In genomic region chrX:40173662-40174593, GRCh38 we compare ENCODE assay signal across 9 cellular contexts.
DNase-seq lines count a peak whose midpoint lies in the region; ATAC-seq and TF ChIP-seq lines count a peak whose summit lies in the region.
"Had no signal": no experiment of that assay in that cellular context is flagged by ENCODE, and none has a peak within 500 bp of the region (broad histone marks: within the 10 kb centered on the region; RNA-seq: fewer than 3 reads in every experiment).

No MANE protein-coding gene starts in this region.

- TF ChIP-seq CTCF in activated B cell treated with CpG ODN at 0.5 μM for 24 hours (IDR thresholded peaks at IDR 0.05) = no peak
- TF ChIP-seq CTCF in natural killer cell (IDR thresholded peaks at IDR 0.05) = no peak
- no peak for TF ChIP-seq CTCF in upper lobe of right lung (IDR thresholded peaks at IDR 0.05)

- H3K9me3 Mint-ChIP-seq in activated B cell treated with CpG ODN at 0.5 μM for 24 hours (no peaks in the 10 kb centered on the region), natural killer cell (no peaks in the 10 kb centered on the region)

- H3K27me3 ChIP-seq in Karpas-422 (ENCODE audit: low read length) (no peaks in the 10 kb centered on the region), upper lobe of right lung (no peaks in the 10 kb centered on the region)

- no peaks in the 10 kb centered on the region for H3K36me3 ChIP-seq in Karpas-422 (ENCODE audit: insufficient read depth, low read length)
- no peaks in the 10 kb centered on the region for H3K36me3 ChIP-seq in upper lobe of right lung

- DNase-seq in DMS53 (lab: John Stamatoyannopoulos, UW) (peak; percentile 82), Karpas-422 (no peak), activated B cell treated with CpG ODN at 0.5 μM for 24 hours (peak; percentile 30), dermis blood vessel endothelial cell (peak; percentile 50), natural killer cell (no peak), upper lobe of right lung (peak; percentile 83)
- DNase-seq: IMR-90 had no signal

- H3K4me3 ChIP-seq in Karpas-422 (ENCODE audit: low read length) (no peak overlapping the region), upper lobe of right lung (peak overlapping the region; percentile 64)

- H3K4me1 ChIP-seq in Karpas-422 (ENCODE audit: low read length) = peaks cover 62% of the 10 kb centered on the region
- H3K4me1 ChIP-seq in upper lobe of right lung = peaks cover 20% of the 10 kb centered on the region

- H3K9me2 ChIP-seq in Karpas-422 (replicated peaks; ENCODE audit: insufficient read depth, low read length) = no peaks in the 10 kb centered on the region

- H3K9me3 ChIP-seq in Karpas-422 (ENCODE audit: low read length) = no peaks in the 10 kb centered on the region
- H3K9me3 ChIP-seq in upper lobe of right lung = no peaks in the 10 kb centered on the region

- peaks cover 4% of the 10 kb centered on the region for H3K36me3 Mint-ChIP-seq in activated B cell treated with CpG ODN at 0.5 μM for 24 hours (ENCODE audit: low read depth)
- H3K36me3 Mint-ChIP-seq in natural killer cell = no peaks in the 10 kb centered on the region

- H3K27ac Mint-ChIP-seq in activated B cell treated with CpG ODN at 0.5 μM for 24 hours = peak overlapping the region; percentile 98
- peak overlapping the region; percentile 93 for H3K27ac Mint-ChIP-seq in natural killer cell

- ATAC-seq in activated B cell treated with CpG ODN at 0.5 μM for 24 hours (ENCODE audit: low read depth) (no peak), natural killer cell (no peak), upper lobe of right lung (peak; percentile 36), HG03378 (IDR thresholded peaks at IDR 0.05; ENCODE audit: unreplicated experiment) (no peak), GM19397 (IDR thresholded peaks at IDR 0.05; ENCODE audit: unreplicated experiment) (no peak)

- no peaks in the 10 kb centered on the region for H4K20me1 ChIP-seq in Karpas-422 (ENCODE audit: insufficient read depth, low read depth, low read length)

- CTCF ChIA-PET in activated B cell treated with CpG ODN at 0.5 μM for 24 hours (lab: Charles Lee) = no interaction called here

- H3K4me2 ChIP-seq in Karpas-422 (ENCODE audit: low read depth, low read length, poor library complexity, severe bottlenecking) = peak overlapping the region; percentile 58

- intact Hi-C loops in activated B cell treated with CpG ODN at 0.5 μM for 24 hours (cut with micrococcal nuclease) = loop anchor here (1.0 to 5.0 kb wide), 6 partner anchors 21 to 911 kb away; partner anchors contain the start of gene USP9X
- intact Hi-C loops in natural killer cell (cut with micrococcal nuclease) = loop anchor here (2.0 to 10.0 kb wide), 2 partner anchors 75 to 149 kb away; no protein-coding TSS in a partner anchor
- intact Hi-C loops in upper lobe of right lung (cut with DNase I) = no loop called here

- peak overlapping the region; percentile 90 for H3K9ac ChIP-seq in Karpas-422 (ENCODE audit: low read length)

- no peaks in the 10 kb centered on the region for H3K79me2 ChIP-seq in Karpas-422 (ENCODE audit: low read length)

- POLR2A ChIA-PET in activated B cell treated with CpG ODN at 0.5 μM for 24 hours (lab: Charles Lee) = interaction anchor here (1.1 to 5.0 kb wide), 5 partner anchors 17 to 160 kb away, joined by 3 to 187 read pairs (median 8); partner anchors contain the start of gene BCOR

- H3K4me1 Mint-ChIP-seq in activated B cell treated with CpG ODN at 0.5 μM for 24 hours = peaks cover 63% of the 10 kb centered on the region
- peaks cover 33 to 41% of the 10 kb centered on the region in 2 donors for H3K4me1 Mint-ChIP-seq in natural killer cell

- H3K27ac ChIP-seq in Karpas-422 (ENCODE audit: low read length) (no peak overlapping the region), upper lobe of right lung (peak overlapping the region; percentile 97)

- H3K27me3 Mint-ChIP-seq in activated B cell treated with CpG ODN at 0.5 μM for 24 hours (no peaks in the 10 kb centered on the region), natural killer cell (ENCODE audit: low read depth in 2 of 2) (peaks cover 0 to 7% of the 10 kb centered on the region in 2 donors)

- no peak overlapping the region for H2AFZ ChIP-seq in Karpas-422 (ENCODE audit: low read length)

- H3K4me3 Mint-ChIP-seq in activated B cell treated with CpG ODN at 0.5 μM for 24 hours (peak overlapping the region; percentile 88), natural killer cell (peak overlapping the region; percentile 86)

Comparison
In these comparisons a context has a peak if more than half of its experiments do, and no peak if none do; other contexts are left out.
1. DNase-seq: peak in DMS53 (single experiment), activated B cell treated with CpG ODN at 0.5 μM for 24 hours (single experiment), dermis blood vessel endothelial cell (single experiment) and upper lobe of right lung (single experiment); none in Karpas-422 (single experiment) and natural killer cell (single experiment).